In genomic region chr6:112253505-112253841, GRCh38 we compare ENCODE assay signal across 8 cellular contexts.
DNase-seq lines count a peak whose midpoint lies in the region.

No MANE protein-coding gene starts in this region.

- H3K9me3 ChIP-seq in adipocyte (ENCODE audit: control insufficient read depth, low read length) = no peaks in the 10 kb centered on the region
- H3K9me3 ChIP-seq in iPS-15b (ENCODE audit: control insufficient read depth, insufficient read depth, low read length) = no peaks in the 10 kb centered on the region

- H3K9ac ChIP-seq in adipocyte (ENCODE audit: low read length) (peak overlapping the region; percentile 96), iPS-15b (ENCODE audit: low read depth, low read length) (no peak overlapping the region)

- H3K4me1 ChIP-seq in adipocyte (ENCODE audit: control insufficient read depth, insufficient read depth, low read length) = peaks cover 33% of the 10 kb centered on the region
- peaks cover 7% of the 10 kb centered on the region for H3K4me1 ChIP-seq in iPS-15b (ENCODE audit: control insufficient read depth, insufficient read depth, low read length)

- H3K27me3 ChIP-seq in adipocyte (replicated peaks; ENCODE audit: control insufficient read depth, insufficient read depth, low read length) (no peaks in the 10 kb centered on the region), iPS-15b (ENCODE audit: control insufficient read depth, insufficient read depth, low read length) (peaks cover 35% of the 10 kb centered on the region)

- peak; percentile 54 for DNase-seq in activated CD8-positive, alpha-beta memory T cell treated with anti-CD3 and anti-CD28 coated beads, Interleukin-2, amount 50 U/mL, for 48 hours
- no peak for DNase-seq in activated CD8-positive, alpha-beta memory T cell treated with anti-CD3 and anti-CD28 coated beads, Interleukin-2, amount 50 U/mL, for 4 hours
- DNase-seq in adipocyte (ENCODE audit: low read depth) (no peak), NCI-H187 treated with DMSO at 0.1 percent for 48 hours (lab: John Stamatoyannopoulos, UW) (no peak), NCI-H1048 (lab: John Stamatoyannopoulos, UW) (no peak), activated gamma-delta T cell (lab: John Stamatoyannopoulos, UW) (no peak)

- H3K4me3 ChIP-seq in adipocyte (ENCODE audit: low read length) (peak overlapping the region; percentile 95), iPS-15b (ENCODE audit: low read depth, low read length) (peak overlapping the region; percentile 81), skin epidermis (peak overlapping the region; percentile 35 to 61 (median 49))

- H3K36me3 ChIP-seq in adipocyte (ENCODE audit: control insufficient read depth, insufficient read depth, low read length, severe bottlenecking) (peaks cover 16% of the 10 kb centered on the region), iPS-15b (ENCODE audit: control insufficient read depth, insufficient read depth, low read length) (no peaks in the 10 kb centered on the region)

- H3K27ac ChIP-seq in skin epidermis = peak overlapping the region; percentile 27 to 98 (median 80)
